13 cellular contexts compared by ENCODE assay signal in genomic region chr16:57003439-57004386, GRCh38. TPM values are rescaled to one million over a fixed set of nuclear protein-coding genes. Genes with fewer than 3 reads are reported as not detected.
DNase-seq lines count a peak whose midpoint lies in the region; ATAC-seq and TF ChIP-seq lines count a peak whose summit lies in the region.
"Had no signal": no experiment of that assay in that cellular context is flagged by ENCODE, and none has a peak within 500 bp of the region (broad histone marks: within the 10 kb centered on the region; RNA-seq: fewer than 3 reads in every experiment).

No MANE protein-coding gene starts in this region.

- H3K4me2 ChIP-seq in DOHH2 (ENCODE audit: low read length) (peak overlapping the region; percentile 35), GM23338 (no peak overlapping the region)

- TF ChIP-seq POLR2A in thyroid gland (IDR thresholded peaks at IDR 0.05): no peak

- DNase-seq in GM23338 (ENCODE audit: low spot score) (peak; percentile 25), neural crest cell (ENCODE audit: low read depth, low spot score) (no peak), thyroid gland (no peak), NCI-H146 treated with DMSO at 0.1 percent for 48 hours (lab: John Stamatoyannopoulos, UW; ENCODE audit: unreplicated experiment) (no peak)
- peak in 1 of 2 donors; percentile 50 for DNase-seq in activated naive CD4-positive, alpha-beta T cell treated with anti-CD3 and anti-CD28 coated beads, Interleukin-2, amount 50 U/mL, for 72 hours (ENCODE audit: low spot score in 2 of 2)
- DNase-seq: DMS 273 treated with DMSO at 0.1 percent for 48 hours, KBM-7, NCI-H2081, retina had no signal

- 84% methylated on average over 22 of the region's 22 CpGs for WGBS in thyroid gland, 2 donors

- H3F3A ChIP-seq in DOHH2 (ENCODE audit: control insufficient read depth, insufficient read depth): peaks cover 15% of the 10 kb centered on the region; the same call in 1 of the 2 replicates
- no peaks in the 10 kb centered on the region for H3F3A ChIP-seq in GM23338 (replicated peaks; ENCODE audit: low read depth)

- peaks cover 50% of the 10 kb centered on the region for H3K4me1 ChIP-seq in DOHH2 (ENCODE audit: control insufficient read depth, low read length)
- H3K4me1 ChIP-seq in GM23338 (ENCODE audit: insufficient read depth): peaks cover 6% of the 10 kb centered on the region; the same call in 1 of the 2 replicates
- H3K4me1 ChIP-seq in thyroid gland: peaks cover 0 to 22% of the 10 kb centered on the region in 2 donors
- H3K4me1 ChIP-seq: breast epithelium had no signal

- peaks cover 8% of the 10 kb centered on the region for H3K27me3 Mint-ChIP-seq in GM23338 (ENCODE audit: insufficient read depth, low read depth, poor library complexity)
- no peaks in the 10 kb centered on the region for H3K27me3 Mint-ChIP-seq in neural crest cell (ENCODE audit: low read depth)

- H3K36me3 Mint-ChIP-seq in GM23338 (ENCODE audit: low read depth): no peaks in the 10 kb centered on the region
- H3K36me3 Mint-ChIP-seq in activated naive CD4-positive, alpha-beta T cell treated with anti-CD3 and anti-CD28 coated beads, Interleukin-2, amount 50 U/mL, for 72 hours: peaks cover 11 to 48% of the 10 kb centered on the region in 2 donors
- no peaks in the 10 kb centered on the region for H3K36me3 Mint-ChIP-seq in neural crest cell (ENCODE audit: low read depth)

- no peak for TF ChIP-seq CTCF in DOHH2 (IDR thresholded peaks at IDR 0.05; ENCODE audit: low read depth, low read length, poor library complexity, severe bottlenecking)
- TF ChIP-seq CTCF in GM23338 (conservative IDR thresholded peaks at IDR 0.05; ENCODE audit: low read depth in 2 of 2): no peak
- no peak for TF ChIP-seq CTCF in neural crest cell (conservative IDR thresholded peaks at IDR 0.05)
- no peak for TF ChIP-seq CTCF in thyroid gland (IDR thresholded peaks at IDR 0.05)

- no peak overlapping the region for H3K27ac Mint-ChIP-seq in GM23338
- H3K27ac Mint-ChIP-seq in activated naive CD4-positive, alpha-beta T cell treated with anti-CD3 and anti-CD28 coated beads, Interleukin-2, amount 50 U/mL, for 72 hours: peak overlapping the region; percentile 59 to 64
- H3K27ac Mint-ChIP-seq in neural crest cell (ENCODE audit: unreplicated experiment): peak overlapping the region; percentile 29

- H3K9me2 ChIP-seq in DOHH2 (replicated peaks; ENCODE audit: control insufficient read depth, low read length): no peaks in the 10 kb centered on the region
- H3K9me2 ChIP-seq in GM23338 (ENCODE audit: insufficient read depth): no peaks in the 10 kb centered on the region

- H3K27ac ChIP-seq in DOHH2 (ENCODE audit: low read depth, low read length) (no peak overlapping the region), GM23338 (ENCODE audit: low read depth) (no peak overlapping the region), thyroid gland (no peak overlapping the region)
- H3K27ac ChIP-seq: breast epithelium, suprapubic skin had no signal

- no peaks in the 10 kb centered on the region for H3K9me3 ChIP-seq in DOHH2 (ENCODE audit: control insufficient read depth, insufficient read depth, low read length)
- H3K9me3 ChIP-seq in thyroid gland: no peaks in the 10 kb centered on the region
- H3K9me3 ChIP-seq: breast epithelium, suprapubic skin had no signal

- H3K36me3 ChIP-seq in DOHH2 (ENCODE audit: control insufficient read depth, low read length): no peaks in the 10 kb centered on the region
- H3K36me3 ChIP-seq in GM23338 (ENCODE audit: insufficient read depth): no peaks in the 10 kb centered on the region
- H3K36me3 ChIP-seq in thyroid gland: no peaks in the 10 kb centered on the region
- H3K36me3 ChIP-seq: breast epithelium, suprapubic skin had no signal

- H3K4me3 Mint-ChIP-seq in GM23338 (no peak overlapping the region), neural crest cell (no peak overlapping the region)

- no peaks in the 10 kb centered on the region for H3K27me3 ChIP-seq in DOHH2 (ENCODE audit: control insufficient read depth, low read length)
- H3K27me3 ChIP-seq in GM23338 (ENCODE audit: insufficient read depth): no peaks in the 10 kb centered on the region
- H3K27me3 ChIP-seq in thyroid gland: no peaks in the 10 kb centered on the region
- H3K27me3 ChIP-seq: breast epithelium, suprapubic skin had no signal

- intact Hi-C loops in thyroid gland (cut with DNase I): no loop called here

- H3K4me3 ChIP-seq in DOHH2 (ENCODE audit: low read length): no peak overlapping the region
- no peak overlapping the region for H3K4me3 ChIP-seq in GM23338
- no peak overlapping the region for H3K4me3 ChIP-seq in thyroid gland (replicated peaks in 1 of 3)
- H3K4me3 ChIP-seq: breast epithelium, suprapubic skin had no signal

- H2AFZ ChIP-seq in GM23338: no peak overlapping the region

- ATAC-seq in GM23338 (peak; percentile 56), esophagus mucosa (no peak)
- no peak for ATAC-seq in activated naive CD4-positive, alpha-beta T cell treated with anti-CD3 and anti-CD28 coated beads, Interleukin-2, amount 50 U/mL, for 72 hours

- H3K9me3 Mint-ChIP-seq in GM23338 (no peaks in the 10 kb centered on the region), neural crest cell (no peaks in the 10 kb centered on the region)
- H3K9me3 Mint-ChIP-seq in activated naive CD4-positive, alpha-beta T cell treated with anti-CD3 and anti-CD28 coated beads, Interleukin-2, amount 50 U/mL, for 72 hours: peaks cover 0 to 6% of the 10 kb centered on the region in 2 donors

- H3K4me1 Mint-ChIP-seq in GM23338 (peaks cover 16% of the 10 kb centered on the region), neural crest cell (no peaks in the 10 kb centered on the region)

- H4K20me1 ChIP-seq in DOHH2 (ENCODE audit: control insufficient read depth, insufficient read depth, low read depth, low read length) (no peaks in the 10 kb centered on the region), GM23338 (replicated peaks; ENCODE audit: insufficient read depth) (no peaks in the 10 kb centered on the region)

- H3K79me2 ChIP-seq in DOHH2 (ENCODE audit: control insufficient read depth, low read length): no peaks in the 10 kb centered on the region
- H3K79me2 ChIP-seq in GM23338 (replicated peaks; ENCODE audit: insufficient read depth): no peaks in the 10 kb centered on the region

TF ChIP-seq in GM23338, 12 proteins besides CTCF, POLR2A, EP300 and RAD21 (continues in another document):
- no peak for TF ChIP-seq JUNB (IDR thresholded peaks at IDR 0.05; ENCODE audit: unreplicated experiment)
- no peak for TF ChIP-seq REST (IDR thresholded peaks at IDR 0.05; ENCODE audit: unreplicated experiment)
- TF ChIP-seq STAT1 (IDR thresholded peaks at IDR 0.05; ENCODE audit: unreplicated experiment): no peak
- TF ChIP-seq ZNF114 (CRISPR knock-in tag; IDR thresholded peaks at IDR 0.05): no peak
- no peak for TF ChIP-seq ETS1 (IDR thresholded peaks at IDR 0.05)
- TF ChIP-seq EZH2 (IDR thresholded peaks at IDR 0.05; ENCODE audit: low read depth, unreplicated experiment): no peak

RNA-seq across cellular contexts. Expression of gene NLRC5, which starts 14.4 kb away (rescaled TPM):
- 3.9 and 8.1 TPM in 2 replicates for total RNA-seq in GM23338 (2014; rRNA removed; shearing (Covaris generic))
- 1.4 and 2.3 TPM in 2 replicates for polyA plus RNA-seq in GM23338 (2016; fragmentation: Nextera tagmentation; extraction: Ambion mirVana)
- 100 to 1,000 TPM; 231 to 254 TPM for total RNA-seq in activated naive CD4-positive, alpha-beta T cell treated with anti-CD3 and anti-CD28 coated beads, Interleukin-2, amount 50 U/mL, for 72 hours
- 0.26 TPM in 1 of 2 replicates, not detected in the other for total RNA-seq in neural crest cell
- 10 to 100 TPM; 14.1 to 33.5 (median 20.5) TPM for total RNA-seq in thyroid gland
- total RNA-seq in esophagus mucosa: 13.0 TPM

RNA-seq across cellular contexts. Expression of gene CETP, which starts 42.0 kb away (rescaled TPM):
- not detected in 2 replicates for total RNA-seq in GM23338 (2014; rRNA removed; shearing (Covaris generic))
- polyA plus RNA-seq in GM23338 (2016; fragmentation: Nextera tagmentation; extraction: Ambion mirVana): 0.12 TPM in 1 of 2 replicates, not detected in the other
- total RNA-seq in activated naive CD4-positive, alpha-beta T cell treated with anti-CD3 and anti-CD28 coated beads, Interleukin-2, amount 50 U/mL, for 72 hours: not detected
- total RNA-seq in neural crest cell: not detected in 2 replicates
- total RNA-seq in thyroid gland: 1 to 10 TPM in 3 of 4 donors, under 1 TPM in 1; 0.40 to 4.0 (median 1.7) TPM
- not detected for total RNA-seq in esophagus mucosa

Comparison
In these comparisons a context has a peak if more than half of its experiments do, and no peak if none do; other contexts are left out.
1. RNA of gene NLRC5, which starts 14.4 kb away (total RNA-seq): 231 to 254 TPM in activated naive CD4-positive, alpha-beta T cell treated with anti-CD3 and anti-CD28 coated beads, Interleukin-2, amount 50 U/mL, for 72 hours; 14.1 to 33.5 TPM in thyroid gland, 13.0 TPM in esophagus mucosa (single experiment), 3.9 to 8.1 TPM in GM23338 and 0.26 TPM in neural crest cell; every median in the first group is over 4 times any median in the second.